Comparison of ENCODE assay signal across 8 cellular contexts in genomic region chr22:24510694-24511625, GRCh38. TPM values are rescaled to one million over a fixed set of nuclear protein-coding genes. Genes with fewer than 3 reads are reported as not detected.
A peak's percentile ranks its signal among the peaks of the same experiment; 100 is the strongest.
DNase-seq lines count a peak whose midpoint lies in the region; ATAC-seq and TF ChIP-seq lines count a peak whose summit lies in the region.
"Had no signal": no experiment of that assay in that cellular context is flagged by ENCODE, and none has a peak within 500 bp of the region (broad histone marks: within the 10 kb centered on the region; RNA-seq: fewer than 3 reads in every experiment).

No MANE protein-coding gene starts in this region.

- 31 to 74% methylated on average over 6 to 8 of the region's 9 CpGs for WGBS in gastroesophageal sphincter (ENCODE audit: low coverage in 1 of 2), 2 donors

- H3K4me3 ChIP-seq in HL-60 (replicated peaks; ENCODE audit: insufficient read depth, low read length) (no peak overlapping the region), gastroesophageal sphincter (no peak overlapping the region), skeletal muscle tissue (ENCODE audit: low read length in 3 of 3) (peak overlapping the region; percentile 2 to 56 (median 34))

- no peaks in the 10 kb centered on the region for H3K36me3 ChIP-seq in gastroesophageal sphincter
- H3K36me3 ChIP-seq in skeletal muscle tissue (ENCODE audit: control insufficient read depth in 3 of 3, insufficient read depth in 3 of 3, low read length in 3 of 3), result no peaks in the 10 kb centered on the region

- TF ChIP-seq EP300 in gastroesophageal sphincter (IDR thresholded peaks at IDR 0.05), result no peak

- peak; percentile 82 to 83 for DNase-seq in HL-60 (ENCODE audit: low read depth in 1 of 2, low spot score in 1 of 2)
- DNase-seq in RPMI8226, result peak; percentile 86
- no peak for DNase-seq in T-helper 9 cell
- no peak for DNase-seq in NCI-H345 treated with DMSO at 0.1 percent for 48 hours (lab: John Stamatoyannopoulos, UW; ENCODE audit: unreplicated experiment)

- H3K27ac ChIP-seq in HL-60 (replicated peaks) (peak overlapping the region; percentile 90), gastroesophageal sphincter (peak overlapping the region in 1 of 4 donors; percentile 43), skeletal muscle tissue (ENCODE audit: low read depth, low read length) (peak overlapping the region; percentile 77)

- peak; percentile 85 for ATAC-seq in gastroesophageal sphincter
- ATAC-seq in GM21390 (IDR thresholded peaks at IDR 0.05; ENCODE audit: unreplicated experiment), result no peak
- ATAC-seq: HCT116 had no signal

- TF ChIP-seq POLR2A in gastroesophageal sphincter (IDR thresholded peaks at IDR 0.05), result no peak

- H3K4me1 ChIP-seq in gastroesophageal sphincter (peaks cover 2 to 35% (median 6%) of the 10 kb centered on the region in 3 donors), skeletal muscle tissue (ENCODE audit: control insufficient read depth in 3 of 3, insufficient read depth in 3 of 3, low read length in 3 of 3) (peaks cover 12 to 18% (median 17%) of the 10 kb centered on the region in 3 donors)

- no peaks in the 10 kb centered on the region for H3K9me3 ChIP-seq in gastroesophageal sphincter
- H3K9me3 ChIP-seq in skeletal muscle tissue (ENCODE audit: control insufficient read depth in 3 of 3, low read length in 3 of 3), result no peaks in the 10 kb centered on the region

- TF ChIP-seq CTCF in HL-60 (IDR thresholded peaks at IDR 0.05; ENCODE audit: insufficient read depth, low read length) (no peak), gastroesophageal sphincter (IDR thresholded peaks at IDR 0.05) (no peak)

- H3K9ac ChIP-seq in skeletal muscle tissue (ENCODE audit: low read depth in 1 of 3, low read length in 3 of 3), result peak overlapping the region in 2 of 3 donors; percentile 29 to 70

- H3K27me3 ChIP-seq in HL-60 (ENCODE audit: insufficient read depth, poor library complexity, severe bottlenecking), result no peaks in the 10 kb centered on the region
- no peaks in the 10 kb centered on the region for H3K27me3 ChIP-seq in gastroesophageal sphincter
- H3K27me3 ChIP-seq in skeletal muscle tissue (ENCODE audit: control insufficient read depth in 3 of 3, insufficient read depth in 3 of 3, low read length in 3 of 3), result no peaks in the 10 kb centered on the region

RNA-seq across cellular contexts. Expression of gene UPB1, which starts 15.8 kb away (rescaled TPM):
- total RNA-seq in gastroesophageal sphincter (under 1 TPM in 3 of 4 donors, not detected in 1; 0.13 to 0.93 (median 0.50) TPM), skeletal muscle tissue (0.52 TPM)

RNA-seq across cellular contexts. Expression of gene GUCD1, which starts 44.0 kb away (rescaled TPM):
- total RNA-seq in gastroesophageal sphincter (100 to 1,000 TPM; 107 to 178 (median 121) TPM), skeletal muscle tissue (64.7 TPM)

RNA-seq across cellular contexts. Expression of gene SNRPD3, which starts 44.8 kb away (rescaled TPM):
- total RNA-seq in gastroesophageal sphincter (100 to 1,000 TPM in 3 of 4 donors, 10 to 100 TPM in 1; 98.4 to 138 (median 104) TPM), skeletal muscle tissue (78.8 TPM)

Comparison
In these comparisons a context has a peak if more than half of its experiments do, and no peak if none do; other contexts are left out.
1. DNase-seq: peak in HL-60 (2 of 2) and RPMI8226 (single experiment); none in T-helper 9 cell (single experiment) and NCI-H345 treated with DMSO at 0.1 percent for 48 hours (single experiment).
2. H3K4me3 ChIP-seq: peak in skeletal muscle tissue (3 of 3); none in HL-60 (single experiment) and gastroesophageal sphincter (0 of 2).